20 cellular contexts compared by ENCODE assay signal in genomic region chr10:5603091-5603847, GRCh38.
"Had no signal": no experiment of that assay in that cellular context is flagged by ENCODE, and none has a peak within 500 bp of the region (broad histone marks: within the 10 kb centered on the region; RNA-seq: fewer than 3 reads in every experiment).

No MANE protein-coding gene starts in this region.

- H3K36me3 ChIP-seq: cardiac muscle cell, neural progenitor cell, ovary, transverse colon had no signal

- H2AFZ ChIP-seq: neural progenitor cell had no signal

- H3K4me1 ChIP-seq: foreskin keratinocyte, transverse colon had no signal

- H3K4me3 ChIP-seq: cardiac muscle cell, dorsolateral prefrontal cortex, neural progenitor cell, ovary, psoas muscle, skin epidermis, transverse colon had no signal

- H3K9ac ChIP-seq: neural progenitor cell had no signal

- ATAC-seq: activated CD4-positive, CD25-positive, alpha-beta regulatory T cell treated with anti-CD3 and anti-CD28 coated beads, Interleukin-2, amount 50 U/mL, for 24 hours; foreskin keratinocyte; right cardiac atrium; stimulated activated naive CD8-positive, alpha-beta T cell treated with anti-CD3 and anti-CD28 coated beads, Interleukin-15, Interleukin-2, amounts not matched to agents 100 U/mL and 50 U/mL, for 24 hours had no signal

- H3K4me2 ChIP-seq: neural progenitor cell had no signal

- H3K27ac ChIP-seq: cardiac muscle cell, foreskin keratinocyte, neural progenitor cell, ovary, psoas muscle, skin epidermis, transverse colon had no signal

- H3K27me3 ChIP-seq: cardiac muscle cell, foreskin keratinocyte, neural progenitor cell, ovary, transverse colon had no signal

- H3K9me3 ChIP-seq: ovary, psoas muscle, transverse colon had no signal

- DNase-seq: activated CD4-positive, alpha-beta T cell treated with anti-CD3 and anti-CD28 coated beads, Interleukin-2, amount 50 U/mL, for 1 hour; activated CD8-positive, alpha-beta memory T cell treated with anti-CD3 and anti-CD28 coated beads for 24 hours; activated gamma-delta T cell treated with Interleukin-2 at 50 U/mL for 16 hours; dorsolateral prefrontal cortex; endodermal cell; foreskin keratinocyte; glutamatergic neuron; hypothalamus; ovary; stimulated activated naive CD8-positive, alpha-beta T cell treated with anti-CD3 and anti-CD28 coated beads, Interleukin-15, Interleukin-2, amounts not matched to agents 100 U/mL and 50 U/mL, for 24 hours; substantia nigra; T-helper 1 cell; T1000; transverse colon had no signal
